1 cellular context compared by ENCODE assay signal in the genomic region with DNA sequence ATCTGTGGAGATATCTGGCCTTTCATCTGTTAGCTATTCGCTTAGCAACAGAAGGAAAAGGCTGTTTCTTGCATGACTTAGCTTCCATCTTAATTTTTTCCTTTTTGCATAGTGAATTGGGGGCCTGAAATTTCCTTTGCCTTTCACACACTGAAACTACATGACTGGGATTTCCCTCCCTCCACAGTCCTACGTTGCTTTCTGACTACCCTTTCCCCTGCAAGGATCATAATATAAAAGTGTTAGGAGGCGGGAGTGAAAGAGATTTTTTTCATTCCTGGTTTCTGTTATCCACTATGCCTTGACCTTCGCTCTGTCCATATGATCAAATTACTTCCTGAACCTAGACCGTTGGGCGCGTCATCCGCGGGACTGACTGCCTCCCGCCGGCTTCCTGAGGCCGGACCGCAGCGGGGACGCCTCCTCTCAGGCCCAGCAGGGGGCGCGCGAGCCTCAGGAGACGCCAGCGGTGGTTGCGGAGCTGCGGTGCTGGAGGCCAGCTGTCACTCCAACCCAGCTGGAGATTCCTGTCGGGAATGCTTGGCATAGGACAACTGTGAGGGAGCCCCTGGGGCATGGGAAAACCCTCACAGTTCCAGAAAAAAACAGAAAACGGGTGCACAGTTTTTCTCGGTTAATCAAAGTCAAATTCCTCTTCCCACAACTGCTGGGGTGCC.
TF ChIP-seq lines count a peak whose summit lies in the region.

No MANE protein-coding gene starts in this region.

TF ChIP-seq in K562, 482 proteins besides CTCF, POLR2A, EP300 and RAD21 (continued from another document and continues in another):
- TF ChIP-seq, protein P1, sequence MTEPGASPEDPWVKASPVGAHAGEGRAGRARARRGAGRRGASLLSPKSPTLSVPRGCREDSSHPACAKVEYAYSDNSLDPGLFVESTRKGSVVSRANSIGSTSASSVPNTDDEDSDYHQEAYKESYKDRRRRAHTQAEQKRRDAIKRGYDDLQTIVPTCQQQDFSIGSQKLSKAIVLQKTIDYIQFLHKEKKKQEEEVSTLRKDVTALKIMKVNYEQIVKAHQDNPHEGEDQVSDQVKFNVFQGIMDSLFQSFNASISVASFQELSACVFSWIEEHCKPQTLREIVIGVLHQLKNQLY (CRISPR knock-in tag; conservative IDR thresholded peaks at IDR 0.05), result no peak
- no peak for TF ChIP-seq NR3C1 (CRISPR knock-in tag; IDR thresholded peaks at IDR 0.05)
- no peak for TF ChIP-seq TOE1 (IDR thresholded peaks at IDR 0.05; ENCODE audit: borderline replicate concordance)
- TF ChIP-seq TOE1 (CRISPR knock-in tag; IDR thresholded peaks at IDR 0.05; ENCODE audit: borderline replicate concordance, low read depth), result no peak
- TF ChIP-seq, protein P2, sequence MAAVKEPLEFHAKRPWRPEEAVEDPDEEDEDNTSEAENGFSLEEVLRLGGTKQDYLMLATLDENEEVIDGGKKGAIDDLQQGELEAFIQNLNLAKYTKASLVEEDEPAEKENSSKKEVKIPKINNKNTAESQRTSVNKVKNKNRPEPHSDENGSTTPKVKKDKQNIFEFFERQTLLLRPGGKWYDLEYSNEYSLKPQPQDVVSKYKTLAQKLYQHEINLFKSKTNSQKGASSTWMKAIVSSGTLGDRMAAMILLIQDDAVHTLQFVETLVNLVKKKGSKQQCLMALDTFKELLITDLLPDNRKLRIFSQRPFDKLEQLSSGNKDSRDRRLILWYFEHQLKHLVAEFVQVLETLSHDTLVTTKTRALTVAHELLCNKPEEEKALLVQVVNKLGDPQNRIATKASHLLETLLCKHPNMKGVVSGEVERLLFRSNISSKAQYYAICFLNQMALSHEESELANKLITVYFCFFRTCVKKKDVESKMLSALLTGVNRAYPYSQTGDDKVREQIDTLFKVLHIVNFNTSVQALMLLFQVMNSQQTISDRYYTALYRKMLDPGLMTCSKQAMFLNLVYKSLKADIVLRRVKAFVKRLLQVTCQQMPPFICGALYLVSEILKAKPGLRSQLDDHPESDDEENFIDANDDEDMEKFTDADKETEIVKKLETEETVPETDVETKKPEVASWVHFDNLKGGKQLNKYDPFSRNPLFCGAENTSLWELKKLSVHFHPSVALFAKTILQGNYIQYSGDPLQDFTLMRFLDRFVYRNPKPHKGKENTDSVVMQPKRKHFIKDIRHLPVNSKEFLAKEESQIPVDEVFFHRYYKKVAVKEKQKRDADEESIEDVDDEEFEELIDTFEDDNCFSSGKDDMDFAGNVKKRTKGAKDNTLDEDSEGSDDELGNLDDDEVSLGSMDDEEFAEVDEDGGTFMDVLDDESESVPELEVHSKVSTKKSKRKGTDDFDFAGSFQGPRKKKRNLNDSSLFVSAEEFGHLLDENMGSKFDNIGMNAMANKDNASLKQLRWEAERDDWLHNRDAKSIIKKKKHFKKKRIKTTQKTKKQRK (IDR thresholded peaks at IDR 0.05; ENCODE audit: borderline replicate concordance, low read depth, low read length), result no peak
- no peak for TF ChIP-seq ZNF143 (CRISPR knock-in tag; IDR thresholded peaks at IDR 0.05)
- 0 out of 2 replicates have a peak, but pooled peaks have one; percentile 26 for TF ChIP-seq RB1 (IDR thresholded peaks at IDR 0.05; ENCODE audit: low read depth)
- TF ChIP-seq, protein P3, sequence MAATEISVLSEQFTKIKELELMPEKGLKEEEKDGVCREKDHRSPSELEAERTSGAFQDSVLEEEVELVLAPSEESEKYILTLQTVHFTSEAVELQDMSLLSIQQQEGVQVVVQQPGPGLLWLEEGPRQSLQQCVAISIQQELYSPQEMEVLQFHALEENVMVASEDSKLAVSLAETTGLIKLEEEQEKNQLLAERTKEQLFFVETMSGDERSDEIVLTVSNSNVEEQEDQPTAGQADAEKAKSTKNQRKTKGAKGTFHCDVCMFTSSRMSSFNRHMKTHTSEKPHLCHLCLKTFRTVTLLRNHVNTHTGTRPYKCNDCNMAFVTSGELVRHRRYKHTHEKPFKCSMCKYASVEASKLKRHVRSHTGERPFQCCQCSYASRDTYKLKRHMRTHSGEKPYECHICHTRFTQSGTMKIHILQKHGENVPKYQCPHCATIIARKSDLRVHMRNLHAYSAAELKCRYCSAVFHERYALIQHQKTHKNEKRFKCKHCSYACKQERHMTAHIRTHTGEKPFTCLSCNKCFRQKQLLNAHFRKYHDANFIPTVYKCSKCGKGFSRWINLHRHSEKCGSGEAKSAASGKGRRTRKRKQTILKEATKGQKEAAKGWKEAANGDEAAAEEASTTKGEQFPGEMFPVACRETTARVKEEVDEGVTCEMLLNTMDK (IDR thresholded peaks at IDR 0.05; ENCODE audit: borderline replicate concordance, insufficient read depth, low read depth, low read length, poor library complexity, severe bottlenecking), result peak; percentile 82
- TF ChIP-seq DNMT1 (IDR thresholded peaks at IDR 0.05), result no peak
- TF ChIP-seq POU5F1 (IDR thresholded peaks at IDR 0.05; ENCODE audit: borderline replicate concordance, low read depth, low read length, partially characterized antibody), result no peak
- TF ChIP-seq HIVEP1 (CRISPR knock-in tag; IDR thresholded peaks at IDR 0.05), result no peak
- TF ChIP-seq, protein P4, sequence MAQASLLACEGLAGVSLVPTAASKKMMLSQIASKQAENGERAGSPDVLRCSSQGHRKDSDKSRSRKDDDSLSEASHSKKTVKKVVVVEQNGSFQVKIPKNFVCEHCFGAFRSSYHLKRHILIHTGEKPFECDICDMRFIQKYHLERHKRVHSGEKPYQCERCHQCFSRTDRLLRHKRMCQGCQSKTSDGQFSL (CRISPR knock-in tag; IDR thresholded peaks at IDR 0.05), result no peak
- TF ChIP-seq, protein P4 (tag; IDR thresholded peaks at IDR 0.05), result no peak
- TF ChIP-seq GATAD2A (IDR thresholded peaks at IDR 0.05), result no peak
- TF ChIP-seq, protein P5, sequence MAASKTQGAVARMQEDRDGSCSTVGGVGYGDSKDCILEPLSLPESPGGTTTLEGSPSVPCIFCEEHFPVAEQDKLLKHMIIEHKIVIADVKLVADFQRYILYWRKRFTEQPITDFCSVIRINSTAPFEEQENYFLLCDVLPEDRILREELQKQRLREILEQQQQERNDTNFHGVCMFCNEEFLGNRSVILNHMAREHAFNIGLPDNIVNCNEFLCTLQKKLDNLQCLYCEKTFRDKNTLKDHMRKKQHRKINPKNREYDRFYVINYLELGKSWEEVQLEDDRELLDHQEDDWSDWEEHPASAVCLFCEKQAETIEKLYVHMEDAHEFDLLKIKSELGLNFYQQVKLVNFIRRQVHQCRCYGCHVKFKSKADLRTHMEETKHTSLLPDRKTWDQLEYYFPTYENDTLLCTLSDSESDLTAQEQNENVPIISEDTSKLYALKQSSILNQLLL (CRISPR knock-in tag; IDR thresholded peaks at IDR 0.05; ENCODE audit: borderline replicate concordance), result no peak
- TF ChIP-seq CBFA2T3 (IDR thresholded peaks at IDR 0.05), result no peak
- no peak for TF ChIP-seq ZNF239 (CRISPR knock-in tag; IDR thresholded peaks at IDR 0.05)
- TF ChIP-seq, protein P6, sequence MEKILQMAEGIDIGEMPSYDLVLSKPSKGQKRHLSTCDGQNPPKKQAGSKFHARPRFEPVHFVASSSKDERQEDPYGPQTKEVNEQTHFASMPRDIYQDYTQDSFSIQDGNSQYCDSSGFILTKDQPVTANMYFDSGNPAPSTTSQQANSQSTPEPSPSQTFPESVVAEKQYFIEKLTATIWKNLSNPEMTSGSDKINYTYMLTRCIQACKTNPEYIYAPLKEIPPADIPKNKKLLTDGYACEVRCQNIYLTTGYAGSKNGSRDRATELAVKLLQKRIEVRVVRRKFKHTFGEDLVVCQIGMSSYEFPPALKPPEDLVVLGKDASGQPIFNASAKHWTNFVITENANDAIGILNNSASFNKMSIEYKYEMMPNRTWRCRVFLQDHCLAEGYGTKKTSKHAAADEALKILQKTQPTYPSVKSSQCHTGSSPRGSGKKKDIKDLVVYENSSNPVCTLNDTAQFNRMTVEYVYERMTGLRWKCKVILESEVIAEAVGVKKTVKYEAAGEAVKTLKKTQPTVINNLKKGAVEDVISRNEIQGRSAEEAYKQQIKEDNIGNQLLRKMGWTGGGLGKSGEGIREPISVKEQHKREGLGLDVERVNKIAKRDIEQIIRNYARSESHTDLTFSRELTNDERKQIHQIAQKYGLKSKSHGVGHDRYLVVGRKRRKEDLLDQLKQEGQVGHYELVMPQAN (IDR thresholded peaks at IDR 0.05; ENCODE audit: borderline replicate concordance), result no peak
- no peak for TF ChIP-seq NR2C1 (IDR thresholded peaks at IDR 0.05)
- 0 out of 2 replicates have a peak, but pooled peaks have one; percentile 17 for TF ChIP-seq NR2C1 (tag; IDR thresholded peaks at IDR 0.05)
- no peak for TF ChIP-seq CBFB (CRISPR knock-in tag; IDR thresholded peaks at IDR 0.05)
- TF ChIP-seq ZNF57 (CRISPR knock-in tag; IDR thresholded peaks at IDR 0.05), result no peak
- no peak for TF ChIP-seq RBM39 (optimal IDR thresholded peaks at IDR 0.05; ENCODE audit: low read depth, low read length)
- TF ChIP-seq CREM (IDR thresholded peaks at IDR 0.05; ENCODE audit: low read depth), result peak; percentile 74
- no peak for TF ChIP-seq WHSC1 (IDR thresholded peaks at IDR 0.05; ENCODE audit: low read length)
- TF ChIP-seq, protein P7, sequence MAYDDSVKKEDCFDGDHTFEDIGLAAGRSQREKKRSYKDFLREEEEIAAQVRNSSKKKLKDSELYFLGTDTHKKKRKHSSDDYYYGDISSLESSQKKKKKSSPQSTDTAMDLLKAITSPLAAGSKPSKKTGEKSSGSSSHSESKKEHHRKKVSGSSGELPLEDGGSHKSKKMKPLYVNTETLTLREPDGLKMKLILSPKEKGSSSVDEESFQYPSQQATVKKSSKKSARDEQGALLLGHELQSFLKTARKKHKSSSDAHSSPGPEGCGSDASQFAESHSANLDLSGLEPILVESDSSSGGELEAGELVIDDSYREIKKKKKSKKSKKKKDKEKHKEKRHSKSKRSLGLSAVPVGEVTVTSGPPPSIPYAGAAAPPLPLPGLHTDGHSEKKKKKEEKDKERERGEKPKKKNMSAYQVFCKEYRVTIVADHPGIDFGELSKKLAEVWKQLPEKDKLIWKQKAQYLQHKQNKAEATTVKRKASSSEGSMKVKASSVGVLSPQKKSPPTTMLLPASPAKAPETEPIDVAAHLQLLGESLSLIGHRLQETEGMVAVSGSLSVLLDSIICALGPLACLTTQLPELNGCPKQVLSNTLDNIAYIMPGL (CRISPR knock-in tag; IDR thresholded peaks at IDR 0.05), result 0 out of 2 replicates have a peak, but pooled peaks have one; percentile 48
- TF ChIP-seq, protein P8, sequence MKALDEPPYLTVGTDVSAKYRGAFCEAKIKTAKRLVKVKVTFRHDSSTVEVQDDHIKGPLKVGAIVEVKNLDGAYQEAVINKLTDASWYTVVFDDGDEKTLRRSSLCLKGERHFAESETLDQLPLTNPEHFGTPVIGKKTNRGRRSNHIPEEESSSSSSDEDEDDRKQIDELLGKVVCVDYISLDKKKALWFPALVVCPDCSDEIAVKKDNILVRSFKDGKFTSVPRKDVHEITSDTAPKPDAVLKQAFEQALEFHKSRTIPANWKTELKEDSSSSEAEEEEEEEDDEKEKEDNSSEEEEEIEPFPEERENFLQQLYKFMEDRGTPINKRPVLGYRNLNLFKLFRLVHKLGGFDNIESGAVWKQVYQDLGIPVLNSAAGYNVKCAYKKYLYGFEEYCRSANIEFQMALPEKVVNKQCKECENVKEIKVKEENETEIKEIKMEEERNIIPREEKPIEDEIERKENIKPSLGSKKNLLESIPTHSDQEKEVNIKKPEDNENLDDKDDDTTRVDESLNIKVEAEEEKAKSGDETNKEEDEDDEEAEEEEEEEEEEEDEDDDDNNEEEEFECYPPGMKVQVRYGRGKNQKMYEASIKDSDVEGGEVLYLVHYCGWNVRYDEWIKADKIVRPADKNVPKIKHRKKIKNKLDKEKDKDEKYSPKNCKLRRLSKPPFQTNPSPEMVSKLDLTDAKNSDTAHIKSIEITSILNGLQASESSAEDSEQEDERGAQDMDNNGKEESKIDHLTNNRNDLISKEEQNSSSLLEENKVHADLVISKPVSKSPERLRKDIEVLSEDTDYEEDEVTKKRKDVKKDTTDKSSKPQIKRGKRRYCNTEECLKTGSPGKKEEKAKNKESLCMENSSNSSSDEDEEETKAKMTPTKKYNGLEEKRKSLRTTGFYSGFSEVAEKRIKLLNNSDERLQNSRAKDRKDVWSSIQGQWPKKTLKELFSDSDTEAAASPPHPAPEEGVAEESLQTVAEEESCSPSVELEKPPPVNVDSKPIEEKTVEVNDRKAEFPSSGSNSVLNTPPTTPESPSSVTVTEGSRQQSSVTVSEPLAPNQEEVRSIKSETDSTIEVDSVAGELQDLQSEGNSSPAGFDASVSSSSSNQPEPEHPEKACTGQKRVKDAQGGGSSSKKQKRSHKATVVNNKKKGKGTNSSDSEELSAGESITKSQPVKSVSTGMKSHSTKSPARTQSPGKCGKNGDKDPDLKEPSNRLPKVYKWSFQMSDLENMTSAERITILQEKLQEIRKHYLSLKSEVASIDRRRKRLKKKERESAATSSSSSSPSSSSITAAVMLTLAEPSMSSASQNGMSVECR (CRISPR knock-in tag; IDR thresholded peaks at IDR 0.05), result no peak
- no peak for TF ChIP-seq ZNF146 (CRISPR knock-in tag; IDR thresholded peaks at IDR 0.05; ENCODE audit: unreplicated experiment)
- no peak for TF ChIP-seq SUPT5H (IDR thresholded peaks at IDR 0.05)
- no peak for TF ChIP-seq ZNF584 (CRISPR knock-in tag; IDR thresholded peaks at IDR 0.05; ENCODE audit: low read depth)
- peak; percentile 54 for TF ChIP-seq JUND (IDR thresholded peaks at IDR 0.05; ENCODE audit: borderline replicate concordance, low read depth, low read length)
- no peak; the same call in 2 of the 3 replicates for TF ChIP-seq JUND (tag; IDR thresholded peaks at IDR 0.05; ENCODE audit: borderline replicate concordance, low read depth, low read length)
- TF ChIP-seq ATF7 (IDR thresholded peaks at IDR 0.05), result 0 out of 2 replicates have a peak, but pooled peaks have one; percentile 14
- TF ChIP-seq, protein P9, sequence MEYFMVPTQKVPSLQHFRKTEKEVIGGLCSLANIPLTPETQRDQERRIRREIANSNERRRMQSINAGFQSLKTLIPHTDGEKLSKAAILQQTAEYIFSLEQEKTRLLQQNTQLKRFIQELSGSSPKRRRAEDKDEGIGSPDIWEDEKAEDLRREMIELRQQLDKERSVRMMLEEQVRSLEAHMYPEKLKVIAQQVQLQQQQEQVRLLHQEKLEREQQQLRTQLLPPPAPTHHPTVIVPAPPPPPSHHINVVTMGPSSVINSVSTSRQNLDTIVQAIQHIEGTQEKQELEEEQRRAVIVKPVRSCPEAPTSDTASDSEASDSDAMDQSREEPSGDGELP (CRISPR knock-in tag; IDR thresholded peaks at IDR 0.05; ENCODE audit: borderline replicate concordance), result peak; percentile 84; the same call in 1 of the 2 replicates
- TF ChIP-seq ZFX (CRISPR knock-in tag; IDR thresholded peaks at IDR 0.05), result no peak
- TF ChIP-seq, protein P10, sequence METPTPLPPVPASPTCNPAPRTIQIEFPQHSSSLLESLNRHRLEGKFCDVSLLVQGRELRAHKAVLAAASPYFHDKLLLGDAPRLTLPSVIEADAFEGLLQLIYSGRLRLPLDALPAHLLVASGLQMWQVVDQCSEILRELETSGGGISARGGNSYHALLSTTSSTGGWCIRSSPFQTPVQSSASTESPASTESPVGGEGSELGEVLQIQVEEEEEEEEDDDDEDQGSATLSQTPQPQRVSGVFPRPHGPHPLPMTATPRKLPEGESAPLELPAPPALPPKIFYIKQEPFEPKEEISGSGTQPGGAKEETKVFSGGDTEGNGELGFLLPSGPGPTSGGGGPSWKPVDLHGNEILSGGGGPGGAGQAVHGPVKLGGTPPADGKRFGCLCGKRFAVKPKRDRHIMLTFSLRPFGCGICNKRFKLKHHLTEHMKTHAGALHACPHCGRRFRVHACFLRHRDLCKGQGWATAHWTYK (CRISPR knock-in tag; IDR thresholded peaks at IDR 0.05), result no peak
- TF ChIP-seq, protein P11, sequence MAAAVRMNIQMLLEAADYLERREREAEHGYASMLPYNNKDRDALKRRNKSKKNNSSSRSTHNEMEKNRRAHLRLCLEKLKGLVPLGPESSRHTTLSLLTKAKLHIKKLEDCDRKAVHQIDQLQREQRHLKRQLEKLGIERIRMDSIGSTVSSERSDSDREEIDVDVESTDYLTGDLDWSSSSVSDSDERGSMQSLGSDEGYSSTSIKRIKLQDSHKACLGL (CRISPR knock-in tag; IDR thresholded peaks at IDR 0.05; ENCODE audit: borderline replicate concordance, poor library complexity, severe bottlenecking), result no peak
